In the genomic region with DNA sequence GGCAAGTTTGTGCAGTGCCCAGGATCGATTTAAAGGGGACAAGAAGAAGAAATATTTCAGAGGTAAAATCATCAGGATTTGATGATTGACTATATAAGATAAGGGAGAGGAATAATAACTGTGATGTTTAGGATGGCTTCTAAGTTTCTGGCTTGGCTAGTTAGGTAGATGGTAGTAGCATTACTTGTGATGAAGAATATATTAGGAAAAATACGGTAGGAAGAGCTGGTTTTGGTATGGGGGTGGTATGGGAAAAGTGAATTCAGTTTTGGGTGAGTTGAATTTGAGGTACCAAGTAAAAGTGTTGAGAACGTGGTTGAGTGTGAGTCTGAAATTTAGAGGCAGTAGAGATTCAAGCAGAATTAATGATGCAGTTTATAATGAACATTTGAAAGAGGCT, we compare ENCODE assay signal across 22 cellular contexts. TPM values are rescaled to one million over a fixed set of nuclear protein-coding genes. Genes with fewer than 3 reads are reported as not detected.
DNase-seq lines count a peak whose midpoint lies in the region; ATAC-seq and TF ChIP-seq lines count a peak whose summit lies in the region.
"Had no signal": no experiment of that assay in that cellular context is flagged by ENCODE, and none has a peak within 500 bp of the region (broad histone marks: within the 10 kb centered on the region; RNA-seq: fewer than 3 reads in every experiment).

No MANE protein-coding gene starts in this region.

- no peak for TF ChIP-seq CTCF in CD8-positive, alpha-beta T cell (IDR thresholded peaks at IDR 0.05)

- no peak for DNase-seq in activated CD4-positive, alpha-beta T cell treated with anti-CD3 and anti-CD28 coated beads, Interleukin-2, amount 10 ng/mL, durations not matched to agents 24 days and 14 days
- no peak for DNase-seq in activated CD4-positive, alpha-beta T cell treated with anti-CD3 and anti-CD28 coated beads, Interleukin-2, amount 50 U/mL, for 4 hours
- DNase-seq in CD8-positive, alpha-beta T cell, result no peak
- DNase-seq in T-helper 17 cell (no peak), GM19240 (ENCODE audit: insufficient read length, low spot score) (no peak), T1000 (lab: John Stamatoyannopoulos, UW) (no peak)
- DNase-seq: DMS153, GF-D8, Kasumi-1, MM.1S, NCI-H1092 treated with DMSO at 0.1 percent for 48 hours, NCI-H146, NCI-H2081, NCI-H446 treated with DMSO at 0.1 percent for 48 hours, SJCRH30 had no signal

- H3K9me3 ChIP-seq in CD8-positive, alpha-beta T cell (ENCODE audit: low read length), result no peaks in the 10 kb centered on the region
- H3K9me3 ChIP-seq in T-helper 17 cell (ENCODE audit: control insufficient read depth, low read length, poor library complexity, severe bottlenecking), result no peaks in the 10 kb centered on the region
- H3K9me3 ChIP-seq in iPS-15b (ENCODE audit: control insufficient read depth, insufficient read depth, low read length), result no peaks in the 10 kb centered on the region

- intact Hi-C loops in activated CD4-positive, alpha-beta T cell treated with anti-CD3 and anti-CD28 coated beads, Interleukin-2, amount 10 ng/mL, durations not matched to agents 24 days and 14 days (cut with micrococcal nuclease), result no loop called here
- intact Hi-C loops in CD8-positive, alpha-beta T cell (cut with DNase I, micrococcal nuclease), result loop anchor here in 1 of 2 experiments (10.0 kb wide), 1 partner anchor 966 kb away; a partner anchor contains a TSS

- CTCF ChIA-PET in CD8-positive, alpha-beta T cell (lab: Charles Lee), result no interaction called here

- no peak overlapping the region for H3K27ac ChIP-seq in CD8-positive, alpha-beta T cell (ENCODE audit: low read depth, low read length)
- H3K27ac ChIP-seq: 22Rv1, HL-60, SJCRH30 had no signal

- ATAC-seq in CD8-positive, alpha-beta T cell, result no peak
- ATAC-seq in T-helper 17 cell (no peak), HG02852 (IDR thresholded peaks at IDR 0.05; ENCODE audit: unreplicated experiment) (no peak)
- ATAC-seq: Panc1 had no signal

- H3K27me3 ChIP-seq in CD8-positive, alpha-beta T cell (ENCODE audit: insufficient read depth, low read length), result no peaks in the 10 kb centered on the region
- no peaks in the 10 kb centered on the region for H3K27me3 ChIP-seq in iPS-15b (ENCODE audit: control insufficient read depth, insufficient read depth, low read length)
- H3K27me3 ChIP-seq: SJCRH30 had no signal

- peaks cover 34% of the 10 kb centered on the region for H3K36me3 Mint-ChIP-seq in activated CD4-positive, alpha-beta T cell treated with anti-CD3 and anti-CD28 coated beads, Interleukin-2, amount 10 ng/mL, durations not matched to agents 24 days and 14 days (ENCODE audit: low read depth)
- peaks cover 31% of the 10 kb centered on the region for H3K36me3 Mint-ChIP-seq in CD8-positive, alpha-beta T cell
- peaks cover 2% of the 10 kb centered on the region for H3K36me3 Mint-ChIP-seq in T-helper 17 cell (ENCODE audit: low read depth)

- no peaks in the 10 kb centered on the region for H3K9me3 Mint-ChIP-seq in activated CD4-positive, alpha-beta T cell treated with anti-CD3 and anti-CD28 coated beads, Interleukin-2, amount 10 ng/mL, durations not matched to agents 24 days and 14 days
- H3K9me3 Mint-ChIP-seq in CD8-positive, alpha-beta T cell, result peaks cover 2% of the 10 kb centered on the region
- H3K9me3 Mint-ChIP-seq: CD14-positive monocyte, IgD-negative memory B cell had no signal

- POLR2A ChIA-PET in CD8-positive, alpha-beta T cell (lab: Charles Lee), result interaction anchor here (0.6 kb wide), 1 partner anchor 11 kb away, joined by 3 read pairs; the partner anchor contains the start of gene CTDSPL2

- H3K4me3 ChIP-seq in CD8-positive, alpha-beta T cell (ENCODE audit: low read depth, low read length), result no peak overlapping the region
- H3K4me3 ChIP-seq in iPS-15b (ENCODE audit: low read depth, low read length), result peak overlapping the region; percentile 18
- H3K4me3 ChIP-seq: SJCRH30 had no signal

- H3K36me3 ChIP-seq in CD8-positive, alpha-beta T cell (ENCODE audit: insufficient read depth, low read length), result peaks cover 3% of the 10 kb centered on the region
- H3K36me3 ChIP-seq in iPS-15b (ENCODE audit: control insufficient read depth, insufficient read depth, low read length), result no peaks in the 10 kb centered on the region

- peaks cover 11% of the 10 kb centered on the region for H3K4me1 ChIP-seq in CD8-positive, alpha-beta T cell (ENCODE audit: insufficient read depth, low read length)
- peaks cover 19% of the 10 kb centered on the region for H3K4me1 ChIP-seq in iPS-15b (ENCODE audit: control insufficient read depth, insufficient read depth, low read length)
- H3K4me1 ChIP-seq: SJCRH30 had no signal

- H3K27ac Mint-ChIP-seq in activated CD4-positive, alpha-beta T cell treated with anti-CD3 and anti-CD28 coated beads, Interleukin-2, amount 10 ng/mL, durations not matched to agents 24 days and 14 days, result peak overlapping the region; percentile 10
- H3K27ac Mint-ChIP-seq in CD8-positive, alpha-beta T cell, result peak overlapping the region; percentile 8
- peak overlapping the region; percentile 32 for H3K27ac Mint-ChIP-seq in T-helper 17 cell
- H3K27ac Mint-ChIP-seq: IgD-negative memory B cell had no signal

- no peaks in the 10 kb centered on the region for H3K27me3 Mint-ChIP-seq in activated CD4-positive, alpha-beta T cell treated with anti-CD3 and anti-CD28 coated beads, Interleukin-2, amount 10 ng/mL, durations not matched to agents 24 days and 14 days
- H3K27me3 Mint-ChIP-seq in CD8-positive, alpha-beta T cell (ENCODE audit: low read depth), result no peaks in the 10 kb centered on the region
- H3K27me3 Mint-ChIP-seq in T-helper 17 cell, result no peaks in the 10 kb centered on the region
- H3K27me3 Mint-ChIP-seq: IgD-negative memory B cell had no signal

- no peak overlapping the region for H3K9ac ChIP-seq in iPS-15b (ENCODE audit: low read depth, low read length)

- peaks cover 38% of the 10 kb centered on the region for H3K4me1 Mint-ChIP-seq in activated CD4-positive, alpha-beta T cell treated with anti-CD3 and anti-CD28 coated beads, Interleukin-2, amount 10 ng/mL, durations not matched to agents 24 days and 14 days
- H3K4me1 Mint-ChIP-seq in CD8-positive, alpha-beta T cell (ENCODE audit: low read depth), result peaks cover 54% of the 10 kb centered on the region
- H3K4me1 Mint-ChIP-seq in T-helper 17 cell, result peaks cover 35% of the 10 kb centered on the region

- H3K4me3 Mint-ChIP-seq in activated CD4-positive, alpha-beta T cell treated with anti-CD3 and anti-CD28 coated beads, Interleukin-2, amount 10 ng/mL, durations not matched to agents 24 days and 14 days, result no peak overlapping the region
- H3K4me3 Mint-ChIP-seq in CD8-positive, alpha-beta T cell, result no peak overlapping the region
- H3K4me3 Mint-ChIP-seq in T-helper 17 cell, result peak overlapping the region; percentile 25
- H3K4me3 Mint-ChIP-seq: CD14-positive monocyte had no signal

RNA-seq across cellular contexts. Expression of gene CTDSPL2, which starts 11.0 kb away (rescaled TPM):
- 67.2 and 69.0 TPM in 2 replicates for total RNA-seq in activated CD4-positive, alpha-beta T cell treated with anti-CD3 and anti-CD28 coated beads, Interleukin-2, amount 10 ng/mL, durations not matched to agents 24 days and 14 days
- total RNA-seq in CD8-positive, alpha-beta T cell, result 100 to 1,000 TPM; 103 to 104 TPM
- total RNA-seq in T-helper 17 cell, result 10 to 100 TPM; 73.4 to 78.6 TPM
